ENCODE assay signal across 16 cellular contexts in the genomic region with DNA sequence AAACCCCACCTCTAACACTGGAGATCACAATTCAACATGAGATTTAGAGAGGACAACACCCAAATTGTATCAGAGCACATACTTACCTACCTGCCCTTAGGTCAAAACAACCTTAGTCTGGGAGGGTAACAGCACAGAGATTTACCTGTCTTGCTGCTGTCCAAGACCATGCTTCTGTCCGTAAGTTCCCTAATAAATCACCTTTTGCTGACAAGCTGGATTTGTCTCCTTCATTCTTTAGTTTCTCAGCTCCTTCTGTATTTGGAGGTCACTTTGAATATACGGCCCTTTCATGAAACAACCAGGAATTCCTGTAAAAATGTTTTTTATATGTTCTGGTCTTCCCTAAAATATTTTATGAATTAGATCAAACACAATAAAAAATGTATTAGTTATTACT. TPM values are rescaled to one million over a fixed set of nuclear protein-coding genes. Genes with fewer than 3 reads are reported as not detected.
A peak's percentile ranks its signal among the peaks of the same experiment; 100 is the strongest.
DNase-seq lines count a peak whose midpoint lies in the region; ATAC-seq and TF ChIP-seq lines count a peak whose summit lies in the region.
"Had no signal": no experiment of that assay in that cellular context is flagged by ENCODE, and none has a peak within 500 bp of the region (broad histone marks: within the 10 kb centered on the region; RNA-seq: fewer than 3 reads in every experiment).

No MANE protein-coding gene starts in this region.

- no peak overlapping the region for H3K9ac ChIP-seq in MM.1S (ENCODE audit: low read length)

- H3K27me3 Mint-ChIP-seq in CD4-positive, alpha-beta T cell = no peaks in the 10 kb centered on the region
- H3K27me3 Mint-ChIP-seq in endothelial cell (ENCODE audit: unreplicated experiment) (peaks cover 3% of the 10 kb centered on the region), nephron progenitor cell (ENCODE audit: low read depth, poor library complexity) (peaks cover 19% of the 10 kb centered on the region)
- H3K27me3 Mint-ChIP-seq in activated T-cell treated with anti-CD3 and anti-CD28 coated beads, Interleukin-2, amount 50 U/mL, for 4 hours (ENCODE audit: low read depth) = no peaks in the 10 kb centered on the region

- no peaks in the 10 kb centered on the region for H3K9me3 Mint-ChIP-seq in CD4-positive, alpha-beta T cell
- H3K9me3 Mint-ChIP-seq in endothelial cell (ENCODE audit: unreplicated experiment) (no peaks in the 10 kb centered on the region), nephron progenitor cell (peaks cover 4% of the 10 kb centered on the region)
- no peaks in the 10 kb centered on the region for H3K9me3 Mint-ChIP-seq in activated T-cell treated with anti-CD3 and anti-CD28 coated beads, Interleukin-2, amount 50 U/mL, for 4 hours
- H3K9me3 Mint-ChIP-seq: stimulated activated naive CD8-positive, alpha-beta T cell treated with anti-CD3 and anti-CD28 coated beads, Interleukin-15, Interleukin-2, amounts not matched to agents 100 ng/mL and 50 ng/mL, for 24 hours had no signal

- H3K27ac Mint-ChIP-seq in CD4-positive, alpha-beta T cell = peak overlapping the region; percentile 93
- H3K27ac Mint-ChIP-seq in endothelial cell (ENCODE audit: unreplicated experiment) (no peak overlapping the region), nephron progenitor cell (no peak overlapping the region)
- H3K27ac Mint-ChIP-seq: stimulated activated naive CD8-positive, alpha-beta T cell treated with anti-CD3 and anti-CD28 coated beads, Interleukin-15, Interleukin-2, amounts not matched to agents 100 ng/mL and 50 ng/mL, for 24 hours had no signal

- peaks cover 20% of the 10 kb centered on the region for H3F3A ChIP-seq in MM.1S (ENCODE audit: insufficient read depth, low read length)

- POLR2A ChIA-PET in CD4-positive, alpha-beta T cell (lab: Charles Lee) = interaction anchor here (1.8 to 1.9 kb wide), 2 partner anchors 66 to 67 kb away, joined by 7 to 12 read pairs; partner anchors contain the start of gene ANO10

- H2AFZ ChIP-seq in MM.1S (ENCODE audit: low read length) = no peak overlapping the region

- TF ChIP-seq CTCF in CD4-positive, alpha-beta T cell (IDR thresholded peaks at IDR 0.05) = no peak
- no peak for TF ChIP-seq CTCF in MM.1S (IDR thresholded peaks at IDR 0.05; ENCODE audit: low read length)
- no peak for TF ChIP-seq CTCF in endothelial cell (IDR thresholded peaks at IDR 0.05; ENCODE audit: unreplicated experiment)
- TF ChIP-seq CTCF in nephron progenitor cell (IDR thresholded peaks at IDR 0.05) = no peak
- no peak for TF ChIP-seq CTCF in dorsolateral prefrontal cortex (IDR thresholded peaks at IDR 0.05 in 54 of 56, conservative IDR thresholded peaks at IDR 0.05 in 2 of 56; ENCODE audit: low read depth in 1 of 56, partially characterized antibody in 56 of 56)
- TF ChIP-seq CTCF in upper lobe of left lung (IDR thresholded peaks at IDR 0.05) = no peak

- no peaks in the 10 kb centered on the region for H3K27me3 ChIP-seq in CD4-positive, alpha-beta T cell (ENCODE audit: control insufficient read depth, insufficient read depth, low read length)
- H3K27me3 ChIP-seq in MM.1S (replicated peaks; ENCODE audit: insufficient read depth, low read length) (no peaks in the 10 kb centered on the region), dorsolateral prefrontal cortex (no peaks in the 10 kb centered on the region), upper lobe of left lung (no peaks in the 10 kb centered on the region)
- H3K27me3 ChIP-seq: colonic mucosa, gastrocnemius medialis had no signal

- H3K4me1 ChIP-seq in MM.1S (ENCODE audit: low read length) = peaks cover 15% of the 10 kb centered on the region
- peaks cover 9 to 31% (median 18%) of the 10 kb centered on the region in 4 donors for H3K4me1 ChIP-seq in upper lobe of left lung

- H3K36me3 ChIP-seq in MM.1S (replicated peaks; ENCODE audit: insufficient read depth, low read length) = no peaks in the 10 kb centered on the region
- no peaks in the 10 kb centered on the region for H3K36me3 ChIP-seq in upper lobe of left lung
- H3K36me3 ChIP-seq: colonic mucosa, gastrocnemius medialis had no signal

- H3K4me3 ChIP-seq in MM.1S (ENCODE audit: low read length) = no peak overlapping the region
- peak overlapping the region in 10 of 59 donors; percentile 70 to 94 (median 84) for H3K4me3 ChIP-seq in dorsolateral prefrontal cortex
- H3K4me3 ChIP-seq in upper lobe of left lung = no peak overlapping the region

- intact Hi-C loops in CD4-positive, alpha-beta T cell (cut with DNase I, micrococcal nuclease) = loop anchor here in 1 of 2 experiments (2.0 kb wide), 1 partner anchor 64 kb away; no protein-coding TSS in a partner anchor
- intact Hi-C loops in dorsolateral prefrontal cortex (cut with DNase I) = no loop called here

- no peaks in the 10 kb centered on the region for H3K9me3 ChIP-seq in CD4-positive, alpha-beta T cell (ENCODE audit: control insufficient read depth, low read length)
- no peaks in the 10 kb centered on the region for H3K9me3 ChIP-seq in MM.1S (replicated peaks; ENCODE audit: insufficient read depth, low read length)
- no peaks in the 10 kb centered on the region for H3K9me3 ChIP-seq in upper lobe of left lung
- H3K9me3 ChIP-seq: colonic mucosa, gastrocnemius medialis had no signal

- 85 to 97% methylated on average over 2 of the region's 2 CpGs for WGBS in upper lobe of left lung, 2 donors

- H3K9me2 ChIP-seq in MM.1S (replicated peaks; ENCODE audit: insufficient read depth, low read length) = no peaks in the 10 kb centered on the region

- no peak for DNase-seq in CD4-positive, alpha-beta T cell
- DNase-seq in MM.1S = no peak
- DNase-seq in endothelial cell (ENCODE audit: low spot score) = no peak
- no peak for DNase-seq in nephron progenitor cell
- DNase-seq in NCI-H524 treated with DMSO at 0.1 percent for 48 hours (lab: John Stamatoyannopoulos, UW) = no peak
- DNase-seq in dorsolateral prefrontal cortex = no peak
- no peak for DNase-seq in upper lobe of left lung
- DNase-seq in activated T-cell treated with anti-CD3 and anti-CD28 coated beads, Interleukin-2, amount 50 U/mL, for 4 hours = no peak
- DNase-seq: activated CD4-positive, alpha-beta T cell treated with anti-CD3 and anti-CD28 coated beads for 36 hours; activated naive CD4-positive, alpha-beta T cell treated with anti-CD3 and anti-CD28 coated beads, Interleukin-2, amount 50 U/mL, for 16 hours; gastrocnemius medialis; NCI-H1694; SIG-M5; T1000 had no signal

- peaks cover 8% of the 10 kb centered on the region for H3K36me3 Mint-ChIP-seq in CD4-positive, alpha-beta T cell (ENCODE audit: low read depth)
- H3K36me3 Mint-ChIP-seq in endothelial cell (ENCODE audit: low read depth, unreplicated experiment) = no peaks in the 10 kb centered on the region
- H3K36me3 Mint-ChIP-seq in nephron progenitor cell (ENCODE audit: low read depth) = peaks cover 13% of the 10 kb centered on the region
- H3K36me3 Mint-ChIP-seq in activated T-cell treated with anti-CD3 and anti-CD28 coated beads, Interleukin-2, amount 50 U/mL, for 4 hours (ENCODE audit: insufficient read depth) = no peaks in the 10 kb centered on the region

- no peak for ATAC-seq in CD4-positive, alpha-beta T cell (ENCODE audit: poor library complexity)
- no peak for ATAC-seq in upper lobe of left lung (ENCODE audit: low FRiP score in 2 of 2)
- ATAC-seq in activated T-cell treated with anti-CD3 and anti-CD28 coated beads, Interleukin-2, amount 50 U/mL, for 4 hours = no peak
- ATAC-seq: activated CD4-positive, alpha-beta T cell treated with anti-CD3 and anti-CD28 coated beads for 36 hours; gastrocnemius medialis had no signal

- CTCF ChIA-PET in CD4-positive, alpha-beta T cell (lab: Charles Lee) = interaction anchor here (0.6 kb wide), 1 partner anchor 1822 kb away, joined by 3 read pairs; no protein-coding TSS in a partner anchor

- H3K79me2 ChIP-seq in MM.1S (ENCODE audit: low read length) = peaks cover 26% of the 10 kb centered on the region

- peak overlapping the region; percentile 96 for H3K4me3 Mint-ChIP-seq in CD4-positive, alpha-beta T cell
- H3K4me3 Mint-ChIP-seq in endothelial cell (ENCODE audit: unreplicated experiment) (peak overlapping the region; percentile 0), nephron progenitor cell (peak overlapping the region; percentile 92)
- H3K4me3 Mint-ChIP-seq in activated T-cell treated with anti-CD3 and anti-CD28 coated beads, Interleukin-2, amount 50 U/mL, for 4 hours = no peak overlapping the region

- H3K4me1 Mint-ChIP-seq in CD4-positive, alpha-beta T cell (ENCODE audit: low read depth) = peaks cover 33% of the 10 kb centered on the region
- H3K4me1 Mint-ChIP-seq in endothelial cell (ENCODE audit: unreplicated experiment) (peaks cover 16% of the 10 kb centered on the region), nephron progenitor cell (peaks cover 41% of the 10 kb centered on the region)
- peaks cover 26% of the 10 kb centered on the region for H3K4me1 Mint-ChIP-seq in activated T-cell treated with anti-CD3 and anti-CD28 coated beads, Interleukin-2, amount 50 U/mL, for 4 hours (ENCODE audit: low read depth)

- TF ChIP-seq POLR2A in upper lobe of left lung (IDR thresholded peaks at IDR 0.05) = no peak

- H3K27ac ChIP-seq in CD4-positive, alpha-beta T cell (ENCODE audit: low read depth, low read length) = no peak overlapping the region
- H3K27ac ChIP-seq in MM.1S (ENCODE audit: low read length) (no peak overlapping the region; the same call in 1 of the 2 replicates), dorsolateral prefrontal cortex (peak overlapping the region in 1 of 59 donors; percentile 82), upper lobe of left lung (no peak overlapping the region)
- H3K27ac ChIP-seq: gastrocnemius medialis had no signal

- no peaks in the 10 kb centered on the region for H4K20me1 ChIP-seq in MM.1S (ENCODE audit: insufficient read depth, low read length)

- no peak for TF ChIP-seq EP300 in upper lobe of left lung (IDR thresholded peaks at IDR 0.05)

- H3K4me2 ChIP-seq in MM.1S (ENCODE audit: low read depth, low read length) = peak overlapping the region; percentile 79; the same call in 1 of the 2 replicates

RNA-seq across cellular contexts. Expression of gene ABHD5, which starts 1.6 kb away (rescaled TPM):
- total RNA-seq in CD4-positive, alpha-beta T cell = 1 to 10 TPM; 6.4 to 9.3 TPM
- total RNA-seq in endothelial cell (ENCODE audit: unreplicated experiment) (17.5 TPM), dorsolateral prefrontal cortex (10 to 100 TPM; 11.8 to 30.9 (median 18.3) TPM), upper lobe of left lung (10 to 100 TPM; 35.6 to 42.6 (median 37.4) TPM)
- 10 to 100 TPM; 15.4 to 16.8 (median 16.2) TPM for total RNA-seq in activated T-cell treated with anti-CD3 and anti-CD28 coated beads, Interleukin-2, amount 50 U/mL, for 4 hours
